ENCODE assay signal across 1 cellular context in genomic region chr12:56221757-56222530, GRCh38.
TF ChIP-seq lines count a peak whose summit lies in the region.

Gene RNF41, minus strand, starts transcription at chr12:56221922. Its CDS starts 7,875 bp downstream, at chr12:56214047.

TF ChIP-seq in K562, 482 proteins besides CTCF, POLR2A, EP300 and RAD21 (continued from another document):
- TF ChIP-seq TSHZ1 (CRISPR knock-in tag; IDR thresholded peaks at IDR 0.05) (no peak), FIP1L1 (IDR thresholded peaks at IDR 0.05; ENCODE audit: low read depth, low read length, poor library complexity, severe bottlenecking) (no peak), ZNF277 (CRISPR knock-in tag; IDR thresholded peaks at IDR 0.05; ENCODE audit: borderline replicate concordance) (no peak), TFAP4 (CRISPR knock-in tag; IDR thresholded peaks at IDR 0.05; ENCODE audit: borderline replicate concordance) (peak; percentile 70), THAP7 (CRISPR knock-in tag; IDR thresholded peaks at IDR 0.05) (no peak), ZNF592 (IDR thresholded peaks at IDR 0.05) (peak; percentile 70; the same call in 1 of the 2 replicates), TEAD1 (CRISPR knock-in tag; IDR thresholded peaks at IDR 0.05) (peak in 1 of 2 experiments; percentile 42; a peak in 1 of 4 replicates)
TF ChIP-seq in K562: peak in this region for 110.
